In the genomic region with DNA sequence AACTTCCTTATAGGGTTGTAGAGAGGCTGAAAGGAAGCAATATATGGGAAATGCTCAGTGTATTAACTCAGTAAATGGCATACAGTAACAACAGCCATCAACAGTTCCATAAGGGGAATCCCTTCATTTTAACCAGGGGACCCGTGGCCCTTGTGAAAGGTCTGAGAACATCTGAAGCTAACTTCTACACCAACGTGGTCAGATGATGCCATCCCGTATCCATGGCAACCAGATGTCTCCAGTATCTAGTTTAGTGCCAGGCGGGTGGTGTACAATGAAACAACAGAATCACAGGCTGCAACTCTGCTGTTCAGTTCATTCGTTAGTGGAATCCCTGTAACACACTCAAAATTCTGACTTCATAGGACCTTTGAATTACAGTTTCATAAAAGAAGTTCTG, we compare ENCODE assay signal across 16 cellular contexts.
DNase-seq lines count a peak whose midpoint lies in the region; ATAC-seq and TF ChIP-seq lines count a peak whose summit lies in the region.
"Had no signal": no experiment of that assay in that cellular context is flagged by ENCODE, and none has a peak within 500 bp of the region (broad histone marks: within the 10 kb centered on the region; RNA-seq: fewer than 3 reads in every experiment).

No MANE protein-coding gene starts in this region.

- H3K27me3 ChIP-seq in Panc1 (ENCODE audit: control insufficient read depth, insufficient read depth, low read length) (no peaks in the 10 kb centered on the region), neuronal stem cell (ENCODE audit: control insufficient read depth in 3 of 3, insufficient read depth in 3 of 3, low read depth in 1 of 3, low read length in 3 of 3) (no peaks in the 10 kb centered on the region)
- H3K27me3 ChIP-seq: BLaER1 had no signal

- H2AFZ ChIP-seq in neuronal stem cell (ENCODE audit: low read length), result no peak overlapping the region
- H2AFZ ChIP-seq: PC-9 had no signal

- H3K4me2 ChIP-seq in neuronal stem cell (ENCODE audit: insufficient read depth, low read length, poor library complexity, severe bottlenecking), result no peak overlapping the region
- H3K4me2 ChIP-seq: BLaER1, PC-9 had no signal

- no peaks in the 10 kb centered on the region for H3K9me3 Mint-ChIP-seq in activated CD8-positive, alpha-beta T cell treated with anti-CD3 and anti-CD28 coated beads for 36 hours
- peaks cover 4% of the 10 kb centered on the region for H3K9me3 Mint-ChIP-seq in activated CD8-positive, alpha-beta T cell treated with anti-CD3 and anti-CD28 coated beads, Interleukin-2, amount 10 ng/mL, durations not matched to agents 7 days and 5 days (ENCODE audit: insufficient read depth)
- no peaks in the 10 kb centered on the region for H3K9me3 Mint-ChIP-seq in stimulated activated naive CD8-positive, alpha-beta T cell treated with anti-CD3 and anti-CD28 coated beads, Interleukin-15, amount 100 ng/mL, for 72 hours
- no peaks in the 10 kb centered on the region for H3K9me3 Mint-ChIP-seq in activated T-helper 1 cell treated with anti-CD3 and anti-CD28 coated beads, Interleukin-12 subunit alpha, Interleukin-12 subunit beta, Interleukin-2, Interleukin-4 antibody, amounts not matched to agents 30 ng/mL and 10 ng/mL and 1 ng/mL, durations not matched to agents 14 hours and 24 hours and 36 hours
- H3K9me3 Mint-ChIP-seq: immature natural killer cell had no signal

- H3K9ac ChIP-seq in neuronal stem cell (ENCODE audit: low read depth, low read length, poor library complexity), result no peak overlapping the region
- H3K9ac ChIP-seq: BLaER1 had no signal

- H3K4me1 Mint-ChIP-seq in activated CD8-positive, alpha-beta T cell treated with anti-CD3 and anti-CD28 coated beads for 36 hours (ENCODE audit: low read depth), result peaks cover 23% of the 10 kb centered on the region
- H3K4me1 Mint-ChIP-seq in activated CD8-positive, alpha-beta T cell treated with anti-CD3 and anti-CD28 coated beads, Interleukin-2, amount 10 ng/mL, durations not matched to agents 7 days and 5 days (ENCODE audit: low read depth), result peaks cover 25% of the 10 kb centered on the region
- H3K4me1 Mint-ChIP-seq in stimulated activated naive CD8-positive, alpha-beta T cell treated with anti-CD3 and anti-CD28 coated beads, Interleukin-15, amount 100 ng/mL, for 72 hours, result peaks cover 33% of the 10 kb centered on the region
- H3K4me1 Mint-ChIP-seq in activated T-helper 1 cell treated with anti-CD3 and anti-CD28 coated beads, Interleukin-12 subunit alpha, Interleukin-12 subunit beta, Interleukin-2, Interleukin-4 antibody, amounts not matched to agents 30 ng/mL and 10 ng/mL and 1 ng/mL, durations not matched to agents 14 hours and 24 hours and 36 hours (ENCODE audit: low read depth), result peaks cover 37% of the 10 kb centered on the region

- TF ChIP-seq CTCF in activated CD8-positive, alpha-beta T cell treated with anti-CD3 and anti-CD28 coated beads for 36 hours (IDR thresholded peaks at IDR 0.05), result no peak
- no peak for TF ChIP-seq CTCF in Panc1 (IDR thresholded peaks at IDR 0.05)

- H3K4me1 ChIP-seq in Panc1 (ENCODE audit: control insufficient read depth, insufficient read depth, low read length) (peaks cover 59% of the 10 kb centered on the region), neuronal stem cell (ENCODE audit: control insufficient read depth in 2 of 2, insufficient read depth in 1 of 2, low read depth in 1 of 2, low read length in 2 of 2) (peaks cover 12 to 18% of the 10 kb centered on the region in 2 donors)
- H3K4me1 ChIP-seq: gastrocnemius medialis, prostate gland had no signal

- H3K4me3 ChIP-seq in Panc1 (ENCODE audit: low read depth in 2 of 2, low read length in 2 of 2) (no peak overlapping the region), neuronal stem cell (ENCODE audit: low read length in 2 of 2) (no peak overlapping the region)
- H3K4me3 ChIP-seq: BLaER1, gastrocnemius medialis, PC-9, prostate gland had no signal

- H3K4ac ChIP-seq in neuronal stem cell (ENCODE audit: low read length), result no peak overlapping the region

- peak; percentile 51 for ATAC-seq in activated CD8-positive, alpha-beta T cell treated with anti-CD3 and anti-CD28 coated beads for 36 hours
- no peak for ATAC-seq in activated CD8-positive, alpha-beta T cell treated with anti-CD3 and anti-CD28 coated beads, Interleukin-2, amount 10 ng/mL, durations not matched to agents 7 days and 5 days
- ATAC-seq in Panc1, result peak; percentile 25; the same call in 1 of the 2 replicates
- peak; percentile 88 for ATAC-seq in stimulated activated naive CD8-positive, alpha-beta T cell treated with anti-CD3 and anti-CD28 coated beads, Interleukin-15, amount 100 ng/mL, for 72 hours
- ATAC-seq: gastrocnemius medialis, T-cell had no signal

- no peak overlapping the region for H2BK15ac ChIP-seq in neuronal stem cell (ENCODE audit: low read length)

- DNase-seq in activated CD8-positive, alpha-beta T cell treated with anti-CD3 and anti-CD28 coated beads for 36 hours, result peak; percentile 68
- no peak for DNase-seq in activated CD8-positive, alpha-beta T cell treated with anti-CD3 and anti-CD28 coated beads, Interleukin-2, amount 10 ng/mL, durations not matched to agents 7 days and 5 days
- no peak for DNase-seq in Panc1 (ENCODE audit: low read depth, low spot score)
- peak in 29 of 42 donors; percentile 40 to 83 (median 59) for DNase-seq in head of caudate nucleus
- DNase-seq in stimulated activated naive CD8-positive, alpha-beta T cell treated with anti-CD3 and anti-CD28 coated beads, Interleukin-15, amount 100 ng/mL, for 72 hours, result peak in 1 of 2 donors; percentile 56
- DNase-seq in activated T-helper 1 cell treated with anti-CD3 and anti-CD28 coated beads, Interleukin-12 subunit alpha, Interleukin-12 subunit beta, Interleukin-2, Interleukin-4 antibody, amounts not matched to agents 30 ng/mL and 10 ng/mL and 1 ng/mL, durations not matched to agents 14 hours and 24 hours and 36 hours (ENCODE audit: low spot score), result no peak
- no peak for DNase-seq in NCI-H1436 (lab: John Stamatoyannopoulos, UW)
- no peak for DNase-seq in neuronal stem cell (ENCODE audit: low spot score)
- DNase-seq: gastrocnemius medialis; immature natural killer cell; NCI-H2107; PC-9; stimulated activated CD8-positive, alpha-beta memory T cell treated with anti-CD3 and anti-CD28 coated beads, Interleukin-4, amount 100 ng/mL, for 48 hours; T-cell had no signal

- no peak overlapping the region for H3K14ac ChIP-seq in neuronal stem cell (ENCODE audit: low read length)

- CTCF ChIA-PET in activated CD8-positive, alpha-beta T cell treated with anti-CD3 and anti-CD28 coated beads for 36 hours (lab: Charles Lee), result interaction anchor here (2.8 kb wide), 1 partner anchor 54 kb away, joined by 12 read pairs; no protein-coding TSS in a partner anchor
- CTCF ChIA-PET in activated CD8-positive, alpha-beta T cell treated with anti-CD3 and anti-CD28 coated beads, Interleukin-2, amount 10 ng/mL, durations not matched to agents 7 days and 5 days (lab: Charles Lee), result interaction anchor here (0.8 to 2.2 kb wide), 3 partner anchors 9 to 54 kb away, joined by 3 to 5 read pairs (median 4); no protein-coding TSS in a partner anchor
- CTCF ChIA-PET in Panc1 (lab: Charles Lee), result no interaction called here

- no peaks in the 10 kb centered on the region for H3K36me3 ChIP-seq in Panc1 (ENCODE audit: control insufficient read depth, insufficient read depth, low read length)
- peaks cover 0 to 14% of the 10 kb centered on the region in 2 donors for H3K36me3 ChIP-seq in neuronal stem cell (replicated peaks in 1 of 2; ENCODE audit: control insufficient read depth in 2 of 2, insufficient read depth in 2 of 2, low read length in 2 of 2)
- H3K36me3 ChIP-seq: BLaER1, gastrocnemius medialis, prostate gland had no signal

- no peak overlapping the region for H3K18ac ChIP-seq in neuronal stem cell (ENCODE audit: low read length)

- H3K79me1 ChIP-seq in neuronal stem cell (ENCODE audit: low read depth, low read length), result peaks cover 3% of the 10 kb centered on the region

- no peak overlapping the region for H3K23ac ChIP-seq in neuronal stem cell (ENCODE audit: low read depth, low read length, poor library complexity)

- intact Hi-C loops in activated CD8-positive, alpha-beta T cell treated with anti-CD3 and anti-CD28 coated beads for 36 hours (cut with micrococcal nuclease), result no loop called here
- intact Hi-C loops in Panc1 (cut with micrococcal nuclease; ENCODE audit: unreplicated experiment) (no loop called here), head of caudate nucleus (cut with DNase I) (no loop called here)
- intact Hi-C loops in activated T-helper 1 cell treated with anti-CD3 and anti-CD28 coated beads, Interleukin-12 subunit alpha, Interleukin-12 subunit beta, Interleukin-2, Interleukin-4 antibody, amounts not matched to agents 30 ng/mL and 10 ng/mL and 1 ng/mL, durations not matched to agents 14 hours and 24 hours and 36 hours (cut with micrococcal nuclease), result no loop called here

- no peaks in the 10 kb centered on the region for H3K36me3 Mint-ChIP-seq in activated CD8-positive, alpha-beta T cell treated with anti-CD3 and anti-CD28 coated beads for 36 hours (ENCODE audit: low read depth)
- H3K36me3 Mint-ChIP-seq in activated CD8-positive, alpha-beta T cell treated with anti-CD3 and anti-CD28 coated beads, Interleukin-2, amount 10 ng/mL, durations not matched to agents 7 days and 5 days (ENCODE audit: low read depth), result peaks cover 14% of the 10 kb centered on the region
- peaks cover 6% of the 10 kb centered on the region for H3K36me3 Mint-ChIP-seq in activated T-helper 1 cell treated with anti-CD3 and anti-CD28 coated beads, Interleukin-12 subunit alpha, Interleukin-12 subunit beta, Interleukin-2, Interleukin-4 antibody, amounts not matched to agents 30 ng/mL and 10 ng/mL and 1 ng/mL, durations not matched to agents 14 hours and 24 hours and 36 hours (ENCODE audit: low read depth)
- H3K36me3 Mint-ChIP-seq: immature natural killer cell, T-cell had no signal

- H3K27ac Mint-ChIP-seq in activated CD8-positive, alpha-beta T cell treated with anti-CD3 and anti-CD28 coated beads for 36 hours, result no peak overlapping the region
- H3K27ac Mint-ChIP-seq in activated CD8-positive, alpha-beta T cell treated with anti-CD3 and anti-CD28 coated beads, Interleukin-2, amount 10 ng/mL, durations not matched to agents 7 days and 5 days, result no peak overlapping the region
- H3K27ac Mint-ChIP-seq in stimulated activated naive CD8-positive, alpha-beta T cell treated with anti-CD3 and anti-CD28 coated beads, Interleukin-15, amount 100 ng/mL, for 72 hours, result no peak overlapping the region
- no peak overlapping the region for H3K27ac Mint-ChIP-seq in activated T-helper 1 cell treated with anti-CD3 and anti-CD28 coated beads, Interleukin-12 subunit alpha, Interleukin-12 subunit beta, Interleukin-2, Interleukin-4 antibody, amounts not matched to agents 30 ng/mL and 10 ng/mL and 1 ng/mL, durations not matched to agents 14 hours and 24 hours and 36 hours
- H3K27ac Mint-ChIP-seq: immature natural killer cell, T-cell had no signal

- POLR2A ChIA-PET in activated CD8-positive, alpha-beta T cell treated with anti-CD3 and anti-CD28 coated beads for 36 hours (lab: Charles Lee), result interaction anchor here (0.6 to 0.9 kb wide), 2 partner anchors 12 to 18 kb away, joined by 3 to 4 read pairs; no protein-coding TSS in a partner anchor
- POLR2A ChIA-PET in activated CD8-positive, alpha-beta T cell treated with anti-CD3 and anti-CD28 coated beads, Interleukin-2, amount 10 ng/mL, durations not matched to agents 7 days and 5 days (lab: Charles Lee), result no interaction called here
- POLR2A ChIA-PET in Panc1 (lab: Charles Lee), result interaction anchor here (1.2 kb wide), 1 partner anchor 12 kb away, joined by 3 read pairs; no protein-coding TSS in a partner anchor

- H3K27ac ChIP-seq in Panc1 (ENCODE audit: low read length) (peak overlapping the region; percentile 100), neuronal stem cell (replicated peaks; ENCODE audit: low read length) (no peak overlapping the region)
- H3K27ac ChIP-seq: BLaER1, gastrocnemius medialis, PC-9, prostate gland had no signal

- H2BK12ac ChIP-seq in neuronal stem cell (ENCODE audit: low read length), result no peak overlapping the region

- H4K8ac ChIP-seq in neuronal stem cell (ENCODE audit: low read depth, low read length), result no peak overlapping the region

- H4K91ac ChIP-seq in neuronal stem cell (ENCODE audit: low read depth, low read length, poor library complexity), result no peak overlapping the region

- no peak overlapping the region for H2AK5ac ChIP-seq in neuronal stem cell (ENCODE audit: low read depth, low read length)

- H3K9me3 ChIP-seq in Panc1 (ENCODE audit: control insufficient read depth, insufficient read depth, low read depth, low read length) (no peaks in the 10 kb centered on the region), neuronal stem cell (replicated peaks in 1 of 2; ENCODE audit: control insufficient read depth in 2 of 2, insufficient read depth in 1 of 2, low read depth in 1 of 2, low read length in 2 of 2) (no peaks in the 10 kb centered on the region)
- H3K9me3 ChIP-seq: BLaER1, gastrocnemius medialis, prostate gland had no signal

- no peaks in the 10 kb centered on the region for H3K27me3 Mint-ChIP-seq in activated CD8-positive, alpha-beta T cell treated with anti-CD3 and anti-CD28 coated beads for 36 hours
- no peaks in the 10 kb centered on the region for H3K27me3 Mint-ChIP-seq in activated CD8-positive, alpha-beta T cell treated with anti-CD3 and anti-CD28 coated beads, Interleukin-2, amount 10 ng/mL, durations not matched to agents 7 days and 5 days (ENCODE audit: low read depth)
- H3K27me3 Mint-ChIP-seq in stimulated activated naive CD8-positive, alpha-beta T cell treated with anti-CD3 and anti-CD28 coated beads, Interleukin-15, amount 100 ng/mL, for 72 hours, result no peaks in the 10 kb centered on the region
- H3K27me3 Mint-ChIP-seq in activated T-helper 1 cell treated with anti-CD3 and anti-CD28 coated beads, Interleukin-12 subunit alpha, Interleukin-12 subunit beta, Interleukin-2, Interleukin-4 antibody, amounts not matched to agents 30 ng/mL and 10 ng/mL and 1 ng/mL, durations not matched to agents 14 hours and 24 hours and 36 hours (ENCODE audit: insufficient read depth), result no peaks in the 10 kb centered on the region
- H3K27me3 Mint-ChIP-seq: T-cell had no signal

- H3K4me3 Mint-ChIP-seq in activated CD8-positive, alpha-beta T cell treated with anti-CD3 and anti-CD28 coated beads for 36 hours, result no peak overlapping the region
- H3K4me3 Mint-ChIP-seq in activated CD8-positive, alpha-beta T cell treated with anti-CD3 and anti-CD28 coated beads, Interleukin-2, amount 10 ng/mL, durations not matched to agents 7 days and 5 days, result no peak overlapping the region
- no peak overlapping the region for H3K4me3 Mint-ChIP-seq in stimulated activated naive CD8-positive, alpha-beta T cell treated with anti-CD3 and anti-CD28 coated beads, Interleukin-15, amount 100 ng/mL, for 72 hours
- no peak overlapping the region for H3K4me3 Mint-ChIP-seq in activated T-helper 1 cell treated with anti-CD3 and anti-CD28 coated beads, Interleukin-12 subunit alpha, Interleukin-12 subunit beta, Interleukin-2, Interleukin-4 antibody, amounts not matched to agents 30 ng/mL and 10 ng/mL and 1 ng/mL, durations not matched to agents 14 hours and 24 hours and 36 hours
- H3K4me3 Mint-ChIP-seq: immature natural killer cell, T-cell had no signal

- no peak overlapping the region for H2BK120ac ChIP-seq in neuronal stem cell (ENCODE audit: low read depth, low read length)

- no CpG with 5 or more reads among the region's 5 CpGs for WGBS in neuronal stem cell (ENCODE audit: extremely low coverage in 2 of 2, insufficient read length in 2 of 2, insufficient replicate concordance in 1 of 2), 2 donors

- in situ Hi-C loops in Panc1 (cut with HindIII; ENCODE audit: low pct_unique_long_range_greater_than_20kb, low sequenced_read_pairs), result no loop called here

- H2BK5ac ChIP-seq in neuronal stem cell (ENCODE audit: low read length), result no peak overlapping the region

- BruUV-seq in Panc1 (replicated peaks; lab: Mats Ljungman, UMichigan), result no TSS peak

Comparison
In these comparisons a context has a peak if more than half of its experiments do, and no peak if none do; other contexts are left out.
1. DNase-seq: peak in activated CD8-positive, alpha-beta T cell treated with anti-CD3 and anti-CD28 coated beads for 36 hours (single experiment) and head of caudate nucleus (29 of 42); none in activated CD8-positive, alpha-beta T cell treated with anti-CD3 and anti-CD28 coated beads, Interleukin-2, amount 10 ng/mL, durations not matched to agents 7 days and 5 days (single experiment), Panc1 (single experiment), activated T-helper 1 cell treated with anti-CD3 and anti-CD28 coated beads, Interleukin-12 subunit alpha, Interleukin-12 subunit beta, Interleukin-2, Interleukin-4 antibody, amounts not matched to agents 30 ng/mL and 10 ng/mL and 1 ng/mL, durations not matched to agents 14 hours and 24 hours and 36 hours (single experiment), NCI-H1436 (single experiment) and neuronal stem cell (single experiment).